8 cellular contexts compared by ENCODE assay signal in the genomic region with DNA sequence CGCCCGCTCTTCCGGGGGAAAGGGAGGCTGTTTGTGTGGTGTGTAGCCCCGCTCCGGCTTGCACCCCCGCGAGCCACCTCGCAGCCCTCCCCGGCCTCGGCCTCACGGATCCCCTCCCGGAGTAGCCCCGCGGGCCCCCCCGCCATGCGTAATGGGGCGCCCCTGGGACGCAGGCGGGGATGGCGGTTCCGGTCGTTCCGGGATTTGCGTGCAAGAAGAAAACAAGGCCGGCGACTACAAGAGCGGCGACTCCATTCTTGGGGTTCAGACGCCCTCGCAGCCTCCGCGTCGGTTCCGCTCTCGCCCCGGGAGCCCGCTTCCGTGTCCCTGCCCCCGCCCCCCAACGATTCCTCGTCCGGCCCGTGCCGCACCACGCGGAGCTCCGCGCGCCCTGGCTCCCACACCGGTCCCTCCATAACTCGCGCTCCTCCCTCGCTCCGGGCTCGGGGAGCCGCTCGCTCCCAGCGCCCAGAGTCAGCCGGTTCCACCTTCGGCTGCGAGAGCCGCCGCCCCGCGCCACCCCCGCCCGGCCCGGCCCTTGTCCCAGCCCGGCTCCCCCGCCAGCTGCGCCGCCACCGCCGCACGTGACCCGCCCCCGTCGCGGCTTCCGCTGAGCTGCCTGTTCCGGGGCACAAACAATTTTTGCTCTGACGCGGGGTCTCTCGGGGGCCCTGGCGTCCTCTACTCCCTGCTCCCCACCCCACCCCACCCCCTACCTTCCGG.
DNase-seq lines count a peak whose midpoint lies in the region; ATAC-seq and TF ChIP-seq lines count a peak whose summit lies in the region.

No MANE protein-coding gene starts in this region.

- no peaks in the 10 kb centered on the region for H3K9me3 ChIP-seq in Panc1 (ENCODE audit: control insufficient read depth, insufficient read depth, low read depth, low read length)
- no peaks in the 10 kb centered on the region for H3K9me3 ChIP-seq in heart left ventricle

- peak overlapping the region; percentile 80 for H3K4me3 Mint-ChIP-seq in GM23338
- peak overlapping the region; percentile 92 for H3K4me3 Mint-ChIP-seq in activated naive CD4-positive, alpha-beta T cell treated with anti-CD3 and anti-CD28 coated beads, Interleukin-2, amount 50 U/mL, for 24 hours

- H3K27ac ChIP-seq in GM23338 (ENCODE audit: low read depth) = peak overlapping the region; percentile 69
- H3K27ac ChIP-seq in Panc1 (ENCODE audit: low read length) = peak overlapping the region; percentile 80
- peak overlapping the region; percentile 84 to 99 (median 94) for H3K27ac ChIP-seq in heart left ventricle

- H3K27me3 Mint-ChIP-seq in GM23338 (ENCODE audit: insufficient read depth, low read depth, poor library complexity) = peaks cover 10% of the 10 kb centered on the region
- H3K27me3 Mint-ChIP-seq in activated naive CD4-positive, alpha-beta T cell treated with anti-CD3 and anti-CD28 coated beads, Interleukin-2, amount 50 U/mL, for 24 hours = no peaks in the 10 kb centered on the region

- ATAC-seq in GM23338 (peak; percentile 15), Panc1 (peak; percentile 24; the same call in 1 of the 2 replicates), heart left ventricle (peak; percentile 17 to 62 (median 51)), HG03135 (IDR thresholded peaks at IDR 0.05; ENCODE audit: unreplicated experiment) (no peak)

- H3F3A ChIP-seq in GM23338 (replicated peaks; ENCODE audit: low read depth) = no peaks in the 10 kb centered on the region

- H3K4me1 ChIP-seq in GM23338 (ENCODE audit: insufficient read depth) (peaks cover 11% of the 10 kb centered on the region; the same call in 1 of the 2 replicates), Panc1 (ENCODE audit: control insufficient read depth, insufficient read depth, low read length) (peaks cover under 1% of the 10 kb centered on the region), heart left ventricle (peaks cover 0 to 35% (median 14%) of the 10 kb centered on the region in 12 donors)

- H3K9me3 Mint-ChIP-seq in GM23338 = no peaks in the 10 kb centered on the region
- no peaks in the 10 kb centered on the region for H3K9me3 Mint-ChIP-seq in activated naive CD4-positive, alpha-beta T cell treated with anti-CD3 and anti-CD28 coated beads, Interleukin-2, amount 50 U/mL, for 24 hours

- 0 to 7% (median 2%) methylated on average over 47 to 86 of the region's 86 CpGs for WGBS in heart left ventricle, 4 donors

- H3K27me3 ChIP-seq in GM23338 (ENCODE audit: insufficient read depth) = peaks cover 20% of the 10 kb centered on the region
- no peaks in the 10 kb centered on the region for H3K27me3 ChIP-seq in Panc1 (ENCODE audit: control insufficient read depth, insufficient read depth, low read length)
- H3K27me3 ChIP-seq in heart left ventricle = peaks cover 0 to 71% (median 0%) of the 10 kb centered on the region in 9 donors

- no TSS peak for BruUV-seq in Panc1 (replicated peaks; lab: Mats Ljungman, UMichigan)

- TF ChIP-seq CTCF in GM23338 (conservative IDR thresholded peaks at IDR 0.05; ENCODE audit: low read depth in 2 of 2) (no peak), Panc1 (IDR thresholded peaks at IDR 0.05) (no peak), heart left ventricle (IDR thresholded peaks at IDR 0.05) (no peak)

- CTCF ChIA-PET in Panc1 (lab: Charles Lee) = interaction anchor here (0.6 kb wide), 1 partner anchor 157 kb away, joined by 8 read pairs; no protein-coding TSS in a partner anchor

- no peaks in the 10 kb centered on the region for H3K9me2 ChIP-seq in GM23338 (ENCODE audit: insufficient read depth)

- intact Hi-C loops in Panc1 (cut with micrococcal nuclease; ENCODE audit: unreplicated experiment) = loop anchor here (10.0 kb wide), 1 partner anchor 88 kb away; no protein-coding TSS in a partner anchor
- intact Hi-C loops in heart left ventricle (cut with DNase I) = loop anchor here in 8 of 10 donors (5.0 to 10.0 kb wide), 10 partner anchors 66 to 442 kb away; no protein-coding TSS in a partner anchor
- intact Hi-C loops in posterior vena cava (cut with DNase I) = no loop called here

- H3K36me3 Mint-ChIP-seq in GM23338 (ENCODE audit: low read depth) = no peaks in the 10 kb centered on the region; the same call in 2 of the 3 replicates
- H3K36me3 Mint-ChIP-seq in activated naive CD4-positive, alpha-beta T cell treated with anti-CD3 and anti-CD28 coated beads, Interleukin-2, amount 50 U/mL, for 24 hours = no peaks in the 10 kb centered on the region

- no peak overlapping the region for H2AFZ ChIP-seq in GM23338

- in situ Hi-C loops in Panc1 (cut with HindIII; ENCODE audit: low pct_unique_long_range_greater_than_20kb, low sequenced_read_pairs) = no loop called here

- H3K36me3 ChIP-seq in GM23338 (ENCODE audit: insufficient read depth) (no peaks in the 10 kb centered on the region), Panc1 (ENCODE audit: control insufficient read depth, insufficient read depth, low read length) (no peaks in the 10 kb centered on the region), heart left ventricle (no peaks in the 10 kb centered on the region)

- H3K79me2 ChIP-seq in GM23338 (replicated peaks; ENCODE audit: insufficient read depth) = peaks cover 17% of the 10 kb centered on the region

- H4K20me1 ChIP-seq in GM23338 (replicated peaks; ENCODE audit: insufficient read depth) = no peaks in the 10 kb centered on the region

- POLR2A ChIA-PET in Panc1 (lab: Charles Lee) = interaction anchor here (0.6 to 0.7 kb wide), 2 partner anchors 41 to 441 kb away, joined by 6 to 13 read pairs; no protein-coding TSS in a partner anchor

- H3K4me3 ChIP-seq in GM23338 (peak overlapping the region; percentile 59), Panc1 (ENCODE audit: low read depth in 2 of 2, low read length in 2 of 2) (peak overlapping the region; percentile 42 to 56), heart left ventricle (peak overlapping the region; percentile 35 to 79 (median 60))

- H3K4me1 Mint-ChIP-seq in GM23338 = peaks cover 16% of the 10 kb centered on the region
- H3K4me1 Mint-ChIP-seq in activated naive CD4-positive, alpha-beta T cell treated with anti-CD3 and anti-CD28 coated beads, Interleukin-2, amount 50 U/mL, for 24 hours = peaks cover 17% of the 10 kb centered on the region

- H3K27ac Mint-ChIP-seq in GM23338 = peak overlapping the region; percentile 72
- peak overlapping the region; percentile 98 for H3K27ac Mint-ChIP-seq in activated naive CD4-positive, alpha-beta T cell treated with anti-CD3 and anti-CD28 coated beads, Interleukin-2, amount 50 U/mL, for 24 hours

- H3K4me2 ChIP-seq in GM23338 = peak overlapping the region; percentile 84

- peak; percentile 41 for DNase-seq in EH (ENCODE audit: low read depth)
- peak; percentile 52 for DNase-seq in GM23338 (ENCODE audit: low spot score)
- no peak for DNase-seq in Panc1 (ENCODE audit: low read depth, low spot score)
- DNase-seq in heart left ventricle = peak; percentile 79 to 87 (median 82)
- peak; percentile 93 for DNase-seq in posterior vena cava (ENCODE audit: low spot score)
- DNase-seq in NCI-H526 treated with DMSO at 0.1 percent for 48 hours (lab: John Stamatoyannopoulos, UW) = no peak

- peak in 1 of 2 donors; percentile 22 for TF ChIP-seq POLR2A in heart left ventricle (IDR thresholded peaks at IDR 0.05)

TF ChIP-seq in GM23338, 12 proteins besides CTCF, POLR2A, EP300 and RAD21 (continues in another document):
- no peak for TF ChIP-seq EZH2phosphoT487 (IDR thresholded peaks at IDR 0.05; ENCODE audit: unreplicated experiment)
- TF ChIP-seq ZNF114 (CRISPR knock-in tag; IDR thresholded peaks at IDR 0.05) = no peak
- TF ChIP-seq, protein P1, sequence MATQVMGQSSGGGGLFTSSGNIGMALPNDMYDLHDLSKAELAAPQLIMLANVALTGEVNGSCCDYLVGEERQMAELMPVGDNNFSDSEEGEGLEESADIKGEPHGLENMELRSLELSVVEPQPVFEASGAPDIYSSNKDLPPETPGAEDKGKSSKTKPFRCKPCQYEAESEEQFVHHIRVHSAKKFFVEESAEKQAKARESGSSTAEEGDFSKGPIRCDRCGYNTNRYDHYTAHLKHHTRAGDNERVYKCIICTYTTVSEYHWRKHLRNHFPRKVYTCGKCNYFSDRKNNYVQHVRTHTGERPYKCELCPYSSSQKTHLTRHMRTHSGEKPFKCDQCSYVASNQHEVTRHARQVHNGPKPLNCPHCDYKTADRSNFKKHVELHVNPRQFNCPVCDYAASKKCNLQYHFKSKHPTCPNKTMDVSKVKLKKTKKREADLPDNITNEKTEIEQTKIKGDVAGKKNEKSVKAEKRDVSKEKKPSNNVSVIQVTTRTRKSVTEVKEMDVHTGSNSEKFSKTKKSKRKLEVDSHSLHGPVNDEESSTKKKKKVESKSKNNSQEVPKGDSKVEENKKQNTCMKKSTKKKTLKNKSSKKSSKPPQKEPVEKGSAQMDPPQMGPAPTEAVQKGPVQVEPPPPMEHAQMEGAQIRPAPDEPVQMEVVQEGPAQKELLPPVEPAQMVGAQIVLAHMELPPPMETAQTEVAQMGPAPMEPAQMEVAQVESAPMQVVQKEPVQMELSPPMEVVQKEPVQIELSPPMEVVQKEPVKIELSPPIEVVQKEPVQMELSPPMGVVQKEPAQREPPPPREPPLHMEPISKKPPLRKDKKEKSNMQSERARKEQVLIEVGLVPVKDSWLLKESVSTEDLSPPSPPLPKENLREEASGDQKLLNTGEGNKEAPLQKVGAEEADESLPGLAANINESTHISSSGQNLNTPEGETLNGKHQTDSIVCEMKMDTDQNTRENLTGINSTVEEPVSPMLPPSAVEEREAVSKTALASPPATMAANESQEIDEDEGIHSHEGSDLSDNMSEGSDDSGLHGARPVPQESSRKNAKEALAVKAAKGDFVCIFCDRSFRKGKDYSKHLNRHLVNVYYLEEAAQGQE (IDR thresholded peaks at IDR 0.05; ENCODE audit: unreplicated experiment) = no peak
- TF ChIP-seq JUNB (IDR thresholded peaks at IDR 0.05; ENCODE audit: unreplicated experiment) = no peak
- no peak for TF ChIP-seq ETS1 (IDR thresholded peaks at IDR 0.05)
- TF ChIP-seq EZH2 (IDR thresholded peaks at IDR 0.05; ENCODE audit: low read depth, unreplicated experiment) = no peak

Comparison
In these comparisons a context has a peak if more than half of its experiments do, and no peak if none do; other contexts are left out.
1. DNase-seq: peak in EH (single experiment), GM23338 (single experiment), heart left ventricle (5 of 5) and posterior vena cava (single experiment); none in Panc1 (single experiment) and NCI-H526 treated with DMSO at 0.1 percent for 48 hours (single experiment).
2. intact Hi-C loops: an anchor here in Panc1 (10.0 kb wide) and heart left ventricle (5.0 to 10.0 kb wide); none called in posterior vena cava.
3. Peak in every context shown above with its lines, with median percentiles within 50 percentile points of each other: H3K27ac ChIP-seq and H3K4me3 ChIP-seq.